ENCODE assay signal across 11 cellular contexts in the genomic region with DNA sequence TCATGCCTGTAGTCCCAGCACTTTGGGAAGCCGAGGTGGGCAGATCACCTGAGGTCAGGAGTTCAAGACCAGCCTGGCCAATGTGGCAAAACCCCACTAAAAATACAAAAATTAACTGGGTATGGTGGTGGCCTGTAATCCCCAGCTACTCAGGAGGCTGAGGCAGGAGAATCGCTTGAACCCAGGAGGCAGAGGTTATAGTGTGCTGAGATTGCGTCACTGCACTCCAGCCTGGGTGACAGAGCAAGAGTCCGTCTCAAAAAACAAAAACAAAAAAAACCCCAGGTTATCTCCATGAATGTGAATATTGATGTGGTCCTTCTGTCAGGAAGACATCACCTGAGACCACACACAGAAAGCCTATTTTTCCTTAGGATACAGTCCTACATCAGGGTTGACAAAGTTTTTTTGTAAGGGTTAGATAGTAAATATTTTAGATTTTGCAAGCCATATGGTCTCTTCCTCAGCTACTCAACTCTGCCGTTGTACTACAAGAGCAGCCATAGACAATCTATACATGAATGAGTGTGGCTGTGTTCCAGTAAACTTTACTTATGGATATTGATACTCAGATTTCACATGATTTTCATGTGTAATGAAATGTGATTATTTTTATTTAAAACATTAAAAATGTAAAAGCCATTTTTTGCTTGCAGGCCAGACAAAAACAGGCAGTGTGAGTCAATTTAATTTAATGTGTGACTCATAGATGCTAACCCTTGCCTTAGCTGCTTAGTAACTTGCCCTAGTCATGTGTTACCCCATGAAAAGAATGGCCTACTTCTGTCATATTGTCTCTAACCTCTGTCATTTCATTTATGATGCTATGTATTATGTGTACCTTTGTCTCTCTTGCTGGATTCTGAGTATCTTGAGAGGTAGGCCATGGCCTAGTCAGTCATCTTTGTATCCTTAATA.
DNase-seq lines count a peak whose midpoint lies in the region; ATAC-seq and TF ChIP-seq lines count a peak whose summit lies in the region.
"Had no signal": no experiment of that assay in that cellular context is flagged by ENCODE, and none has a peak within 500 bp of the region (broad histone marks: within the 10 kb centered on the region; RNA-seq: fewer than 3 reads in every experiment).

No MANE protein-coding gene starts in this region.

- CTCF ChIA-PET in MCF 10A (lab: Yijun Ruan, JAX): interaction anchor here (0.7 kb wide), 1 partner anchor 24 kb away, joined by 3 read pairs; no protein-coding TSS in a partner anchor

- peak overlapping the region; percentile 83 for H3K27ac Mint-ChIP-seq in MCF 10A (ENCODE audit: low read depth, unreplicated experiment)
- H3K27ac Mint-ChIP-seq: dendritic cell treated with granulocyte-macrophage colony-stimulating factor and Interleukin-4, amounts not matched to agents 40 ng/mL and 50 ng/mL, for 4 days had no signal

- BruUV-seq in MCF 10A (replicated peaks; lab: Mats Ljungman, UMichigan): no TSS peak

- 90% methylated on average over 3 of the region's 5 CpGs for WGBS in right lobe of liver (ENCODE audit: insufficient coverage, low coverage, low lambda C conversion rate, missing lambda C conversion rate)
- WGBS in aorta, 2 donors: 87 to 89% methylated on average over 5 of the region's 5 CpGs

- H3K9me3 Mint-ChIP-seq in MCF 10A (ENCODE audit: unreplicated experiment): no peaks in the 10 kb centered on the region
- H3K9me3 Mint-ChIP-seq: CD14-positive monocyte; dendritic cell treated with granulocyte-macrophage colony-stimulating factor and Interleukin-4, amounts not matched to agents 40 ng/mL and 50 ng/mL, for 4 days had no signal

- H3K4me1 ChIP-seq in right atrium auricular region: peaks cover 0 to 22% of the 10 kb centered on the region in 2 donors
- peaks cover 23% of the 10 kb centered on the region for H3K4me1 ChIP-seq in left ventricle myocardium inferior
- H3K4me1 ChIP-seq in right lobe of liver: peaks cover 0 to 15% (median 6%) of the 10 kb centered on the region in 4 donors
- H3K4me1 ChIP-seq in aorta (ENCODE audit: control insufficient read depth in 1 of 2, insufficient read depth in 2 of 2, low read length in 2 of 2): peaks cover 0 to 3% of the 10 kb centered on the region in 2 donors

- H3K27ac ChIP-seq in right atrium auricular region (peak overlapping the region; percentile 11 to 15), left ventricle myocardium inferior (replicated peaks) (no peak overlapping the region), right lobe of liver (peak overlapping the region in 2 of 3 donors; percentile 12 to 58), aorta (ENCODE audit: low read depth in 1 of 2, low read length in 2 of 2) (no peak overlapping the region)

- intact Hi-C loops in left ventricle myocardium inferior (cut with micrococcal nuclease): no loop called here
- intact Hi-C loops in MCF 10A (cut with micrococcal nuclease): no loop called here
- intact Hi-C loops in right lobe of liver (cut with DNase I): no loop called here
- intact Hi-C loops in aorta (cut with DNase I): no loop called here

- ATAC-seq in right lobe of liver: peak in 3 of 4 donors; percentile 23 to 89 (median 27)
- peak; percentile 66 for ATAC-seq in aorta (ENCODE audit: low FRiP score)
- ATAC-seq in GM21526 (IDR thresholded peaks at IDR 0.05; ENCODE audit: low FRiP score, unreplicated experiment): no peak

- TF ChIP-seq CTCF in right atrium auricular region (IDR thresholded peaks at IDR 0.05) (no peak), left ventricle myocardium inferior (IDR thresholded peaks at IDR 0.05; ENCODE audit: borderline replicate concordance) (no peak), MCF 10A (IDR thresholded peaks at IDR 0.05; ENCODE audit: unreplicated experiment) (no peak), right lobe of liver (IDR thresholded peaks at IDR 0.05) (no peak), GM13977 (IDR thresholded peaks at IDR 0.05; ENCODE audit: extremely low read depth, insufficient read depth, missing control alignments) (no peak)

- DNase-seq in right atrium auricular region (ENCODE audit: low spot score) (no peak), left ventricle myocardium inferior (no peak), MCF 10A (ENCODE audit: unreplicated experiment) (peak; percentile 68), right lobe of liver (no peak), aorta (no peak), NCI-H1417 (lab: John Stamatoyannopoulos, UW) (no peak), GM13977 (ENCODE audit: low spot score) (no peak)
- DNase-seq: NCI-H2171 treated with DMSO at 0.1 percent for 48 hours had no signal

- no peaks in the 10 kb centered on the region for H3K36me3 Mint-ChIP-seq in MCF 10A (ENCODE audit: insufficient read depth, unreplicated experiment)
- H3K36me3 Mint-ChIP-seq: CD14-positive monocyte had no signal

- in situ Hi-C loops in GM13977 (cut with MboI; ENCODE audit: low pct_unique_long_range_greater_than_20kb, low sequenced_read_pairs, unreplicated experiment): no loop called here

- H3K4me3 ChIP-seq in right atrium auricular region: no peak overlapping the region
- H3K4me3 ChIP-seq in left ventricle myocardium inferior: no peak overlapping the region
- H3K4me3 ChIP-seq in right lobe of liver: no peak overlapping the region
- no peak overlapping the region for H3K4me3 ChIP-seq in aorta (ENCODE audit: low read length in 2 of 2)

- H3K36me3 ChIP-seq in right atrium auricular region (no peaks in the 10 kb centered on the region), left ventricle myocardium inferior (no peaks in the 10 kb centered on the region), right lobe of liver (no peaks in the 10 kb centered on the region), aorta (ENCODE audit: control insufficient read depth in 1 of 2, insufficient read depth in 2 of 2, low read length in 1 of 2) (no peaks in the 10 kb centered on the region)

- no peak overlapping the region for H3K4me3 Mint-ChIP-seq in MCF 10A (ENCODE audit: unreplicated experiment)
- H3K4me3 Mint-ChIP-seq: CD14-positive monocyte; dendritic cell treated with granulocyte-macrophage colony-stimulating factor and Interleukin-4, amounts not matched to agents 40 ng/mL and 50 ng/mL, for 4 days had no signal

- no peaks in the 10 kb centered on the region for H3K27me3 Mint-ChIP-seq in MCF 10A (ENCODE audit: insufficient read depth, unreplicated experiment)
- H3K27me3 Mint-ChIP-seq: dendritic cell treated with granulocyte-macrophage colony-stimulating factor and Interleukin-4, amounts not matched to agents 40 ng/mL and 50 ng/mL, for 4 days had no signal

- no peak for TF ChIP-seq POLR2A in right lobe of liver (IDR thresholded peaks at IDR 0.05)

- no peaks in the 10 kb centered on the region for H3K27me3 ChIP-seq in right atrium auricular region
- H3K27me3 ChIP-seq in left ventricle myocardium inferior (ENCODE audit: low read depth): no peaks in the 10 kb centered on the region
- no peaks in the 10 kb centered on the region for H3K27me3 ChIP-seq in right lobe of liver
- no peaks in the 10 kb centered on the region for H3K27me3 ChIP-seq in aorta (ENCODE audit: control insufficient read depth in 1 of 2, insufficient read depth in 2 of 2, low read length in 1 of 2)

- H3K4me1 Mint-ChIP-seq in MCF 10A (ENCODE audit: insufficient read depth, unreplicated experiment): peaks cover 29% of the 10 kb centered on the region

- POLR2A ChIA-PET in MCF 10A (lab: Yijun Ruan, JAX): interaction anchor here (0.6 to 7.3 kb wide), 11 partner anchors 11 to 398 kb away, joined by 3 to 65 read pairs (median 4); no protein-coding TSS in a partner anchor

- no peaks in the 10 kb centered on the region for H3K9me3 ChIP-seq in right atrium auricular region
- no peaks in the 10 kb centered on the region for H3K9me3 ChIP-seq in left ventricle myocardium inferior (replicated peaks)
- no peaks in the 10 kb centered on the region for H3K9me3 ChIP-seq in right lobe of liver
- no peaks in the 10 kb centered on the region for H3K9me3 ChIP-seq in aorta (ENCODE audit: control insufficient read depth, low read length)

Comparison
In these comparisons a context has a peak if more than half of its experiments do, and no peak if none do; other contexts are left out.
1. H3K27ac ChIP-seq: peak in right atrium auricular region (2 of 2) and right lobe of liver (2 of 3); none in left ventricle myocardium inferior (single experiment) and aorta (0 of 2).